14 cellular contexts compared by ENCODE assay signal in the genomic region with DNA sequence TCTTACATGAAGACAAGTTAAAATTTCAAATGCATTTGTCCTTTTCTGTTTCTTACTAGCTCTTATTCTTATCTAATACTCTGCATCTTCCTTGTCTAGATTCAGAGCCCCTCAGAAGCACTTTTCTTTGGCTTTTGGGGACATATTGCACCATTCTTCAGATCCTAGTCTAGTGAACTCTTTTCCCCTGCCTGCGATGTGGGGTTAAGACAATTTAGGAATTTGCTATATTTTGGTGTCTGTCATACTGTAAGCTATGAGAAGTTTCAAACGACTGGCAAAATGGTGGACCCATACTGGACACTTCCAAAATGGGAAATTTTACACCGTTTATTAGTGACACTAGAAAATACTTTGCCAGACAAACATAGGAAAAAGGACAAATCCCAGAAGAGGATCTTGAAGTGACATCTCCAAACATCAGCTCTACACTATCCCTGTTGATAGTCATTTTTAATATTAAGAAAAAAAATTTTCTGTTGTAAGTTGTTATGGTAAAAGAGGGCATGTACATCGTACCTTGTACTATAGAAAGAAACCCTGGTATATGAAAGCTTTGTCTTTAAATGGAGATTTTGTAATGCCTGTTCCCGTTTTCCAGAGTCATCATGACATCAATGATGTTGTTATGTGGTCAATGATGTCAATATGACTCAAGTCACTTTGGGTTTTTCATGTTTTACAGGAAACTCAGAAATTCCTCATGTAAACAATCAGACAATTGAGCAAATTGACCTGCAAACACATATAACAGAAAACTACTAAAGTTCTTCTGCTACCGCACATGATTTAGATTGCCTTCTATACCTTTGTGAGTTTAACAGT. TPM values are rescaled to one million over a fixed set of nuclear protein-coding genes. Genes with fewer than 3 reads are reported as not detected.
DNase-seq lines count a peak whose midpoint lies in the region; ATAC-seq lines count a peak whose summit lies in the region.
"Had no signal": no experiment of that assay in that cellular context is flagged by ENCODE, and none has a peak within 500 bp of the region (broad histone marks: within the 10 kb centered on the region; RNA-seq: fewer than 3 reads in every experiment).

No MANE protein-coding gene starts in this region.

- ATAC-seq in HG03521 (IDR thresholded peaks at IDR 0.05; ENCODE audit: unreplicated experiment) = no peak

- DNase-seq in ELR (ENCODE audit: low read depth) (peak; percentile 97), OCI-M1 (lab: John Stamatoyannopoulos, UW) (peak; percentile 48), dermis blood vessel endothelial cell (peak; percentile 43), skeletal muscle cell (ENCODE audit: low read depth) (peak; percentile 89), NCI-H526 (lab: John Stamatoyannopoulos, UW) (no peak), NAMALWA (ENCODE audit: low spot score) (no peak)
- no peak for DNase-seq in NK-92 treated with Interleukin-12 subunit alpha and Interleukin-12 subunit beta, amount 100 ng/mL, for 24 hours (lab: John Stamatoyannopoulos, UW)
- DNase-seq: activated CD4-positive, CD25-positive, alpha-beta regulatory T cell; activated gamma-delta T cell; NCI-H774; right cardiac atrium had no signal

- H3K4me3 ChIP-seq in skeletal muscle cell (ENCODE audit: low read depth, low read length) = no peak overlapping the region
- H3K4me3 ChIP-seq: lung had no signal

RNA-seq across cellular contexts. Expression of a gene that starts 4.4 kb away (rescaled TPM):
- 0.17 TPM in 1 of 2 replicates, not detected in the other for total RNA-seq in dermis blood vessel endothelial cell
- total RNA-seq: G401 had no signal

Comparison
In these comparisons a context has a peak if more than half of its experiments do, and no peak if none do; other contexts are left out.
1. DNase-seq: peak in ELR (single experiment), OCI-M1 (single experiment), dermis blood vessel endothelial cell (single experiment) and skeletal muscle cell (single experiment); none in NCI-H526 (0 of 2), NAMALWA (single experiment) and NK-92 treated with Interleukin-12 subunit alpha and Interleukin-12 subunit beta, amount 100 ng/mL, for 24 hours (single experiment).